In genomic region chr14:101221549-101222160, GRCh38 we compare ENCODE assay signal across 1 cellular context.
TF ChIP-seq lines count a peak whose summit lies in the region.

No MANE protein-coding gene starts in this region.

TF ChIP-seq in H1, 55 proteins besides CTCF, POLR2A, EP300 and RAD21 (continued from another document):
- TF ChIP-seq GTF2F1 (IDR thresholded peaks at IDR 0.05; ENCODE audit: borderline replicate concordance, low read depth, low read length) (no peak), TAF1 (IDR thresholded peaks at IDR 0.05; ENCODE audit: low read depth, low read length) (no peak), CEBPB (IDR thresholded peaks at IDR 0.05; ENCODE audit: low read depth, low read length) (no peak), MAFK (IDR thresholded peaks at IDR 0.05; ENCODE audit: low read depth, low read length) (no peak), EZH2 (IDR thresholded peaks at IDR 0.05; ENCODE audit: low read depth, low read length, severe bottlenecking) (no peak), SP4 (IDR thresholded peaks at IDR 0.05; ENCODE audit: low read length) (no peak), E2F6 (IDR thresholded peaks at IDR 0.05) (no peak), BCL11A (IDR thresholded peaks at IDR 0.05; ENCODE audit: low read depth in 2 of 2, low read length in 2 of 2) (no peak)
